In genomic region chr5:132001647-132002561, GRCh38 we compare ENCODE assay signal across 10 cellular contexts. TPM values are rescaled to one million over a fixed set of nuclear protein-coding genes. Genes with fewer than 3 reads are reported as not detected.
DNase-seq lines count a peak whose midpoint lies in the region; TF ChIP-seq lines count a peak whose summit lies in the region.
"Had no signal": no experiment of that assay in that cellular context is flagged by ENCODE, and none has a peak within 500 bp of the region (broad histone marks: within the 10 kb centered on the region; RNA-seq: fewer than 3 reads in every experiment).

No MANE protein-coding gene starts in this region.

- H3K36me3 ChIP-seq in brain microvascular endothelial cell (replicated peaks) (no peaks in the 10 kb centered on the region), sigmoid colon (no peaks in the 10 kb centered on the region)
- H3K36me3 ChIP-seq: HAP-1 had no signal

- in situ Hi-C loops in brain microvascular endothelial cell (cut with HindIII; ENCODE audit: low pct_ligation_motif_present, low sequenced_read_pairs) = loop anchor here (25.0 kb wide), 1 partner anchor 415 kb away; no protein-coding TSS in a partner anchor

- H3K9me3 ChIP-seq in sigmoid colon = no peaks in the 10 kb centered on the region
- H3K9me3 ChIP-seq: HAP-1 had no signal

- DNase-seq in AG10803 (ENCODE audit: low read depth) (peak; percentile 26), HS-27A (ENCODE audit: low read depth) (peak; percentile 24), brain microvascular endothelial cell (peak; percentile 43), iris pigment epithelial cell (ENCODE audit: low read depth) (peak; percentile 69), sigmoid colon (no peak), LoVo (ENCODE audit: low spot score) (no peak), SIG-M5 treated with dmso at 0.1 percent for 504 hours (lab: John Stamatoyannopoulos, UW; ENCODE audit: unreplicated experiment) (no peak)
- DNase-seq in activated CD4-positive, alpha-beta T cell treated with anti-CD3 and anti-CD28 coated beads for 48 hours = no peak

- no peak for TF ChIP-seq POLR2A in sigmoid colon (IDR thresholded peaks at IDR 0.05)

- no peak overlapping the region for H3K27ac ChIP-seq in brain microvascular endothelial cell
- peak overlapping the region in 1 of 4 donors; percentile 25 for H3K27ac ChIP-seq in sigmoid colon

- intact Hi-C loops in sigmoid colon (cut with DNase I) = no loop called here

- TF ChIP-seq EP300 in sigmoid colon (IDR thresholded peaks at IDR 0.05) = no peak

- no peak overlapping the region for H3K4me3 ChIP-seq in AG10803 (ENCODE audit: low read length)
- no peak overlapping the region for H3K4me3 ChIP-seq in brain microvascular endothelial cell (ENCODE audit: low read depth, low read length)
- H3K4me3 ChIP-seq in sigmoid colon = no peak overlapping the region
- H3K4me3 ChIP-seq: HAP-1 had no signal

- 76 to 81% methylated on average over 11 of the region's 11 CpGs for WGBS in sigmoid colon, 2 donors

- no peaks in the 10 kb centered on the region for H3K27me3 ChIP-seq in brain microvascular endothelial cell (replicated peaks)
- H3K27me3 ChIP-seq in sigmoid colon = no peaks in the 10 kb centered on the region

- peaks cover 0 to 13% (median 0%) of the 10 kb centered on the region in 4 donors for H3K4me1 ChIP-seq in sigmoid colon
- H3K4me1 ChIP-seq: HAP-1 had no signal

- no peak for TF ChIP-seq CTCF in AG10803 (conservative IDR thresholded peaks at IDR 0.05; ENCODE audit: low read length)
- TF ChIP-seq CTCF in brain microvascular endothelial cell (IDR thresholded peaks at IDR 0.05; ENCODE audit: low read depth, low read length, missing control alignments) = no peak
- TF ChIP-seq CTCF in sigmoid colon (IDR thresholded peaks at IDR 0.05) = no peak

RNA-seq across cellular contexts. Expression of gene ACSL6, which starts 9.6 kb away (rescaled TPM):
- total RNA-seq in sigmoid colon = 1 to 10 TPM in 2 of 4 donors, under 1 TPM in 2; 0.16 to 2.2 (median 1.2) TPM
- 1 to 10 TPM in 1 of 3 donors, not detected in 2; 5.5 TPM for polyA plus RNA-seq in sigmoid colon

RNA-seq across cellular contexts. Expression of gene MEIKIN, which starts 56.4 kb away (rescaled TPM):
- not detected for total RNA-seq in sigmoid colon
- under 1 TPM in 1 of 3 donors, not detected in 2; 0.31 TPM for polyA plus RNA-seq in sigmoid colon
- polyA plus RNA-seq: IgD-negative memory B cell had no signal

RNA-seq across cellular contexts. Expression of gene IL3, which starts 58.6 kb away (rescaled TPM):
- not detected for total RNA-seq in sigmoid colon
- polyA plus RNA-seq in sigmoid colon = not detected
- polyA plus RNA-seq: IgD-negative memory B cell had no signal

Comparison
In these comparisons a context has a peak if more than half of its experiments do, and no peak if none do; other contexts are left out.
1. DNase-seq: peak in AG10803 (single experiment), HS-27A (single experiment), brain microvascular endothelial cell (single experiment) and iris pigment epithelial cell (single experiment); none in sigmoid colon (single experiment), LoVo (single experiment), SIG-M5 treated with dmso at 0.1 percent for 504 hours (single experiment) and activated CD4-positive, alpha-beta T cell treated with anti-CD3 and anti-CD28 coated beads for 48 hours (single experiment).